Comparison of ENCODE assay signal across 13 cellular contexts in genomic region chr15:32849769-32850668, GRCh38.
DNase-seq lines count a peak whose midpoint lies in the region; ATAC-seq and TF ChIP-seq lines count a peak whose summit lies in the region.
"Had no signal": no experiment of that assay in that cellular context is flagged by ENCODE, and none has a peak within 500 bp of the region (broad histone marks: within the 10 kb centered on the region; RNA-seq: fewer than 3 reads in every experiment).

No MANE protein-coding gene starts in this region.

- H3K9me3 ChIP-seq in HCT116 (ENCODE audit: control insufficient read depth in 1 of 2, insufficient read depth in 1 of 2, low read depth in 1 of 2, low read length in 2 of 2) (no peaks in the 10 kb centered on the region), upper lobe of right lung (no peaks in the 10 kb centered on the region)
- H3K9me3 ChIP-seq: uterus had no signal

- H3K4me3 ChIP-seq in HCT116 (replicated peaks in 1 of 2; ENCODE audit: low read depth in 1 of 2, low read length in 2 of 2) (no peak overlapping the region), upper lobe of right lung (no peak overlapping the region)
- H3K4me3 ChIP-seq: uterus had no signal

- no peak overlapping the region for H3K9ac ChIP-seq in HCT116 (ENCODE audit: low read length)

- CTCF ChIA-PET in HCT116 (lab: Charles Lee) (no interaction called here), RWPE1 (lab: Yijun Ruan, JAX) (interaction anchor here (1.2 kb wide), 1 partner anchor 187 kb away, joined by 3 read pairs; no protein-coding TSS in a partner anchor)

- 0 out of 2 replicates have a peak overlapping the region, but pooled peaks have one; percentile 4 for H3K4me2 ChIP-seq in HCT116 (ENCODE audit: low read length)

- H3K4me1 ChIP-seq in HCT116 (ENCODE audit: control insufficient read depth in 1 of 2, insufficient read depth in 2 of 2, low read length in 2 of 2): peaks cover 0 to 18% of the 10 kb centered on the region in 2 experiments; a peak in 2 of 4 replicates
- no peaks in the 10 kb centered on the region for H3K4me1 ChIP-seq in upper lobe of right lung
- H3K4me1 ChIP-seq: uterus had no signal

- intact Hi-C loops in HCT116 (cut with micrococcal nuclease): no loop called here
- intact Hi-C loops in upper lobe of right lung (cut with DNase I): no loop called here

- no peak for TF ChIP-seq POLR2A in HCT116 (IDR thresholded peaks at IDR 0.05; ENCODE audit: borderline replicate concordance, extremely low read depth, insufficient read depth, insufficient read length)

- RAD21 ChIA-PET in HCT116 (lab: Charles Lee; ENCODE audit: low non-redundant PET in 1 of 2, low total read pairs in 2 of 2, uncharacterized antibody in 2 of 2, unreplicated experiment in 2 of 2): no interaction called here

- POLR2A ChIA-PET in HCT116 (lab: Charles Lee) (no interaction called here), RWPE1 (lab: Yijun Ruan, JAX; ENCODE audit: low non-redundant PET) (no interaction called here)

- no peaks in the 10 kb centered on the region for H4K20me1 ChIP-seq in HCT116 (ENCODE audit: insufficient read depth)

- no peaks in the 10 kb centered on the region for H3K79me2 ChIP-seq in HCT116 (ENCODE audit: insufficient read depth, low read length)

- DNase-seq in HCT116 (ENCODE audit: low read depth, low spot score) (no peak), RWPE1 (ENCODE audit: low spot score) (peak; percentile 79), fibroblast of gingiva (ENCODE audit: low read depth) (peak; percentile 97), upper lobe of right lung (no peak), COR-L47 (lab: John Stamatoyannopoulos, UW) (no peak), DMS53 (lab: John Stamatoyannopoulos, UW) (no peak)
- DNase-seq: activated CD4-positive, alpha-beta T cell treated with anti-CD3 and anti-CD28 coated beads for 4 hours; GF-D8; H7; NCI-H1417 treated with DMSO at 0.1 percent for 48 hours; uterus had no signal

- H3K27ac ChIP-seq in HCT116 (ENCODE audit: low read depth, low read length) (no peak overlapping the region), RWPE1 (peak overlapping the region; percentile 71), upper lobe of right lung (no peak overlapping the region)

- ATAC-seq in HCT116: no peak
- peak; percentile 71 for ATAC-seq in upper lobe of right lung
- no peak for ATAC-seq in GM19467 (IDR thresholded peaks at IDR 0.05; ENCODE audit: unreplicated experiment)
- ATAC-seq: activated naive CD4-positive, alpha-beta T cell treated with anti-CD3 and anti-CD28 coated beads, Interleukin-2, amount 50 U/mL, for 72 hours had no signal

- TF ChIP-seq CTCF in HCT116 (IDR thresholded peaks at IDR 0.05 in 2 of 3, conservative IDR thresholded peaks at IDR 0.05 in 1 of 3; ENCODE audit: borderline replicate concordance in 1 of 3, insufficient read depth in 1 of 3, low read depth in 2 of 3, low read length in 2 of 3) (no peak), RWPE1 (conservative IDR thresholded peaks at IDR 0.05; ENCODE audit: low read depth) (no peak), upper lobe of right lung (IDR thresholded peaks at IDR 0.05) (no peak)

- peak overlapping the region; percentile 1 for H2AFZ ChIP-seq in HCT116 (ENCODE audit: low read depth, low read length, poor library complexity, severe bottlenecking)

- H3K9me2 ChIP-seq in HCT116 (ENCODE audit: insufficient read depth): no peaks in the 10 kb centered on the region

- TF ChIP-seq RAD21 in HCT116 (IDR thresholded peaks at IDR 0.05; ENCODE audit: low read depth): no peak

- no peaks in the 10 kb centered on the region for H3K27me3 ChIP-seq in HCT116 (ENCODE audit: insufficient read depth, low read length)
- H3K27me3 ChIP-seq in upper lobe of right lung: no peaks in the 10 kb centered on the region
- H3K27me3 ChIP-seq: uterus had no signal

- H3K36me3 ChIP-seq in HCT116 (ENCODE audit: control insufficient read depth in 1 of 2, insufficient read depth in 2 of 2, low read length in 2 of 2) (no peaks in the 10 kb centered on the region), upper lobe of right lung (no peaks in the 10 kb centered on the region)
- H3K36me3 ChIP-seq: uterus had no signal

- no TSS peak for BruUV-seq in HCT116 (replicated peaks; lab: Mats Ljungman, UMichigan)

TF ChIP-seq in HCT116, 20 proteins besides CTCF, POLR2A, EP300 and RAD21:
- TF ChIP-seq SIN3A (IDR thresholded peaks at IDR 0.05; ENCODE audit: low read depth): no peak
- TF ChIP-seq, protein P1, sequence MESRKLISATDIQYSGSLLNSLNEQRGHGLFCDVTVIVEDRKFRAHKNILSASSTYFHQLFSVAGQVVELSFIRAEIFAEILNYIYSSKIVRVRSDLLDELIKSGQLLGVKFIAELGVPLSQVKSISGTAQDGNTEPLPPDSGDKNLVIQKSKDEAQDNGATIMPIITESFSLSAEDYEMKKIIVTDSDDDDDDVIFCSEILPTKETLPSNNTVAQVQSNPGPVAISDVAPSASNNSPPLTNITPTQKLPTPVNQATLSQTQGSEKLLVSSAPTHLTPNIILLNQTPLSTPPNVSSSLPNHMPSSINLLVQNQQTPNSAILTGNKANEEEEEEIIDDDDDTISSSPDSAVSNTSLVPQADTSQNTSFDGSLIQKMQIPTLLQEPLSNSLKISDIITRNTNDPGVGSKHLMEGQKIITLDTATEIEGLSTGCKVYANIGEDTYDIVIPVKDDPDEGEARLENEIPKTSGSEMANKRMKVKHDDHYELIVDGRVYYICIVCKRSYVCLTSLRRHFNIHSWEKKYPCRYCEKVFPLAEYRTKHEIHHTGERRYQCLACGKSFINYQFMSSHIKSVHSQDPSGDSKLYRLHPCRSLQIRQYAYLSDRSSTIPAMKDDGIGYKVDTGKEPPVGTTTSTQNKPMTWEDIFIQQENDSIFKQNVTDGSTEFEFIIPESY (IDR thresholded peaks at IDR 0.05; ENCODE audit: extremely low read depth, insufficient replicate concordance, low read length): no peak
- no peak for TF ChIP-seq CEBPB (IDR thresholded peaks at IDR 0.05; ENCODE audit: low read depth)
- no peak for TF ChIP-seq SRF (IDR thresholded peaks at IDR 0.05; ENCODE audit: low read depth)

Comparison
In these comparisons a context has a peak if more than half of its experiments do, and no peak if none do; other contexts are left out.
1. DNase-seq: peak in RWPE1 (single experiment) and fibroblast of gingiva (single experiment); none in HCT116 (single experiment), upper lobe of right lung (single experiment), COR-L47 (single experiment) and DMS53 (single experiment).